In genomic region chr13:30466841-30467252, GRCh38 we compare ENCODE assay signal across 10 cellular contexts. TPM values are rescaled to one million over a fixed set of nuclear protein-coding genes. Genes with fewer than 3 reads are reported as not detected.
A peak's percentile ranks its signal among the peaks of the same experiment; 100 is the strongest.
DNase-seq lines count a peak whose midpoint lies in the region; ATAC-seq, FAIRE-seq and TF ChIP-seq lines count a peak whose summit lies in the region.
"Had no signal": no experiment of that assay in that cellular context is flagged by ENCODE, and none has a peak within 500 bp of the region (broad histone marks: within the 10 kb centered on the region; RNA-seq: fewer than 3 reads in every experiment).

No MANE protein-coding gene starts in this region.

- H3K9ac ChIP-seq in KMS-11 = peak overlapping the region; percentile 95
- H3K9ac ChIP-seq in keratinocyte (ENCODE audit: control insufficient read depth, extremely low read depth, insufficient read depth, low read length) = no peak overlapping the region

- H3K27me3 ChIP-seq in KMS-11 (ENCODE audit: insufficient read depth, low read depth) (no peaks in the 10 kb centered on the region), keratinocyte (ENCODE audit: control insufficient read depth, extremely low read depth, insufficient read depth, low read length) (no peaks in the 10 kb centered on the region), lower lobe of right lung (ENCODE audit: low read depth) (no peaks in the 10 kb centered on the region)

- no peaks in the 10 kb centered on the region for H3K9me1 ChIP-seq in keratinocyte (ENCODE audit: control insufficient read depth, extremely low read depth, insufficient read depth, low read length)

- H3K27ac ChIP-seq in KMS-11 (peak overlapping the region; percentile 97), keratinocyte (ENCODE audit: control insufficient read depth, insufficient read depth, low read length) (peak overlapping the region; percentile 85), lower lobe of right lung (no peak overlapping the region)

- H3K9me3 ChIP-seq in keratinocyte (ENCODE audit: control insufficient read depth, low read depth, low read length) (no peaks in the 10 kb centered on the region), lower lobe of right lung (no peaks in the 10 kb centered on the region)

- DNase-seq in EL (peak; percentile 37), SKM-1 treated with dmso at 0.1 percent for 144 hours (lab: John Stamatoyannopoulos, UW; ENCODE audit: unreplicated experiment) (peak; percentile 60), keratinocyte (ENCODE audit: low read depth, low spot score) (no peak), COLO829 (ENCODE audit: low spot score) (no peak), Ammon's horn (ENCODE audit: low spot score) (no peak), lower lobe of right lung (no peak), NCI-H2029 treated with DMSO at 0.1 percent for 48 hours (lab: John Stamatoyannopoulos, UW) (no peak)

- H2AFZ ChIP-seq in KMS-11 (ENCODE audit: low read depth) = peak overlapping the region; percentile 27; the same call in 1 of the 2 replicates
- peak overlapping the region; percentile 39 for H2AFZ ChIP-seq in keratinocyte (ENCODE audit: control insufficient read depth, low read length)

- FAIRE-seq in keratinocyte (lab: Jason Lieb, UNC) = no peak

- ATAC-seq in lower lobe of right lung = no peak
- ATAC-seq: T-cell had no signal

- H3K4me1 ChIP-seq in KMS-11 (ENCODE audit: low read depth, poor library complexity, severe bottlenecking) (peaks cover 33% of the 10 kb centered on the region), keratinocyte (ENCODE audit: control insufficient read depth, extremely low read depth, insufficient read depth, low read length) (peaks cover 16% of the 10 kb centered on the region), lower lobe of right lung (peaks cover 28% of the 10 kb centered on the region)

- intact Hi-C loops in lower lobe of right lung (cut with DNase I) = no loop called here

- H4K20me1 ChIP-seq in KMS-11 (ENCODE audit: insufficient read depth) = no peaks in the 10 kb centered on the region
- H4K20me1 ChIP-seq in keratinocyte (ENCODE audit: control insufficient read depth, extremely low read depth, insufficient read depth, low read length) = no peaks in the 10 kb centered on the region

- dilution Hi-C loops in keratinocyte (cut with MboI; ENCODE audit: extremely low pct_ligation_motif_present, low sequenced_read_pairs) = no loop called here

- no peak overlapping the region for H3K4me3 ChIP-seq in KMS-11 (IDR thresholded peaks at IDR 0.05; ENCODE audit: insufficient read depth, low read depth, low read length)
- H3K4me3 ChIP-seq in keratinocyte (ENCODE audit: control insufficient read depth in 2 of 3, extremely low read depth in 1 of 3, insufficient read depth in 2 of 3, low read depth in 1 of 3, low read length in 3 of 3) = peak overlapping the region in 1 of 3 experiments; percentile 63
- H3K4me3 ChIP-seq in lower lobe of right lung = no peak overlapping the region

- H3K79me2 ChIP-seq in KMS-11 (ENCODE audit: insufficient read depth, low read depth) = peaks cover 23% of the 10 kb centered on the region
- peaks cover 22% of the 10 kb centered on the region for H3K79me2 ChIP-seq in keratinocyte (ENCODE audit: control insufficient read depth, insufficient read depth, low read length)

- TF ChIP-seq CTCF in KMS-11 (conservative IDR thresholded peaks at IDR 0.05; ENCODE audit: low read depth, low read length) (no peak), keratinocyte (optimal IDR thresholded peaks at IDR 0.05 in 1 of 3, IDR thresholded peaks at IDR 0.05 in 1 of 3, conservative IDR thresholded peaks at IDR 0.05 in 1 of 3; ENCODE audit: extremely low read depth in 1 of 3, insufficient read depth in 2 of 3, low read length in 3 of 3) (no peak), lower lobe of right lung (IDR thresholded peaks at IDR 0.05) (no peak)

- H3K36me3 ChIP-seq in KMS-11 (ENCODE audit: insufficient read depth) (peaks cover 3% of the 10 kb centered on the region; the same call in 1 of the 2 replicates), keratinocyte (ENCODE audit: control insufficient read depth in 2 of 2, extremely low read depth in 1 of 2, insufficient read depth in 2 of 2, low read length in 2 of 2) (peaks cover 1 to 10% of the 10 kb centered on the region in 2 experiments), lower lobe of right lung (peaks cover 16% of the 10 kb centered on the region)

- H3K4me2 ChIP-seq in KMS-11 = peak overlapping the region; percentile 96
- peak overlapping the region; percentile 79 for H3K4me2 ChIP-seq in keratinocyte (ENCODE audit: control insufficient read depth, extremely low read depth, insufficient read depth, low read depth, low read length)

RNA-seq across cellular contexts. Expression of gene HMGB1, which starts 1.1 kb away (rescaled TPM):
- polyA plus RNA-seq in keratinocyte = 63.8 to 221 TPM (median 156 TPM) in 3 replicates
- polyA plus RNA-seq in keratinocyte (2011; ENCODE audit: low read depth) = 186 TPM
- polyA plus RNA-seq in keratinocyte (2011; cell fraction: cytosol; rRNA removed) = 86.2 and 123 TPM in 2 replicates
- 91.3 and 133 TPM in 2 replicates for polyA plus RNA-seq in keratinocyte (2011; cell fraction: nucleus; rRNA removed)
- polyA plus RNA-seq in keratinocyte (2012; ENCODE audit: low replicate concordance) = 202 and 323 TPM in 2 replicates
- polyA minus RNA-seq in keratinocyte = 6.2 to 53.1 TPM (median 12.2 TPM) in 3 replicates
- polyA minus RNA-seq in keratinocyte (2011; cell fraction: cytosol; rRNA and poly(A)+ RNA removed) = 56.4 TPM
- 16.7 and 30.3 TPM in 2 replicates for polyA minus RNA-seq in keratinocyte (2011; cell fraction: nucleus; rRNA and poly(A)+ RNA removed)
- total RNA-seq in lower lobe of right lung = 221 TPM

RNA-seq across cellular contexts. Expression of gene UBE2L5, which starts 44.6 kb away (rescaled TPM):
- 0.26 to 0.38 TPM in 2 of 3 replicates, not detected in the other for polyA plus RNA-seq in keratinocyte
- not detected for polyA plus RNA-seq in keratinocyte (2011; ENCODE audit: low read depth)
- 0.22 and 0.30 TPM in 2 replicates for polyA plus RNA-seq in keratinocyte (2011; cell fraction: cytosol; rRNA removed)
- not detected in 2 replicates for polyA plus RNA-seq in keratinocyte (2011; cell fraction: nucleus; rRNA removed)
- 0.34 TPM in 1 of 2 replicates, not detected in the other for polyA plus RNA-seq in keratinocyte (2012; ENCODE audit: low replicate concordance)
- polyA minus RNA-seq in keratinocyte = not detected in 3 replicates
- polyA minus RNA-seq in keratinocyte (2011; cell fraction: cytosol; rRNA and poly(A)+ RNA removed) = not detected
- polyA minus RNA-seq in keratinocyte (2011; cell fraction: nucleus; rRNA and poly(A)+ RNA removed) = not detected in 2 replicates
- not detected for total RNA-seq in lower lobe of right lung
- total RNA-seq: epithelial cell of proximal tubule had no signal

Comparison
In these comparisons a context has a peak if more than half of its experiments do, and no peak if none do; other contexts are left out.
1. DNase-seq: peak in EL (single experiment) and SKM-1 treated with dmso at 0.1 percent for 144 hours (single experiment); none in keratinocyte (single experiment), COLO829 (single experiment), Ammon's horn (single experiment), lower lobe of right lung (single experiment) and NCI-H2029 treated with DMSO at 0.1 percent for 48 hours (single experiment).